In the genomic region with DNA sequence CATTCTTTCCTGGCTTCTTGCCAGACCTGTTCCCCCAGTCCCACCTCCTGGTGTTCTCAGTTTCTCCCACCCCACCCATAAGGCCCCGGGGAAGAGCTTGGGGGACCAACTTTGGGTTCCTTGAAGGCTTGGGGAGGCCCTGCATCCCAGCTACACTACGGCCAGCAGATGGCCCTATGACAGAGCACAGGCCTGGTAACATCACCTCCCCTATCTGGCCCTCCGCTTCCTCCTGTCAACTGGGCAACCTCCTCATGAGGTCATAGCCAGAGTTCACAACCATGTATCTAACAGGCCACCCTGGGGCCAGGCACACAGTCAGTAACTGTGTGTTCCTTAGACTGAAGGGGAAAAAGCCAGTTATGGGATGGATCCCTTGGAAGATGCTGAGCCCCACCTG, we compare ENCODE assay signal across 11 cellular contexts. TPM values are rescaled to one million over a fixed set of nuclear protein-coding genes. Genes with fewer than 3 reads are reported as not detected.
A peak's percentile ranks its signal among the peaks of the same experiment; 100 is the strongest.
DNase-seq lines count a peak whose midpoint lies in the region; ATAC-seq and TF ChIP-seq lines count a peak whose summit lies in the region.
"Had no signal": no experiment of that assay in that cellular context is flagged by ENCODE, and none has a peak within 500 bp of the region (broad histone marks: within the 10 kb centered on the region; RNA-seq: fewer than 3 reads in every experiment).

No MANE protein-coding gene starts in this region.

- H3K27ac Mint-ChIP-seq in WTC11, result no peak overlapping the region
- H3K27ac Mint-ChIP-seq: activated T-helper 2 cell treated with anti-CD3 and anti-CD28 coated beads, Interferon-gamma antibody, Interleukin-2, Interleukin-4, amounts not matched to agents 10 μg/mL and 5 μg/mL and 100 μg/mL, durations not matched to agents 14 hours and 24 hours and 36 hours had no signal

- DNase-seq in ELR (ENCODE audit: low read depth), result peak; percentile 58
- no peak for DNase-seq in LNCaP clone FGC (ENCODE audit: low read depth)
- DNase-seq in WTC11 (ENCODE audit: low spot score), result peak; percentile 31
- peak; percentile 15 for DNase-seq in kidney tubule cell (ENCODE audit: low spot score)
- no peak for DNase-seq in activated CD4-positive, alpha-beta T cell treated with anti-CD3 and anti-CD28 coated beads for 4 hours
- no peak for DNase-seq in NCI-H2196 treated with DMSO at 0.1 percent for 48 hours (lab: John Stamatoyannopoulos, UW; ENCODE audit: unreplicated experiment)
- DNase-seq in C1 segment of cervical spinal cord (lab: John Stamatoyannopoulos, UW), result no peak
- DNase-seq: effector CD8-positive, alpha-beta T cell; NCI-H2081 had no signal

- H3K4me3 Mint-ChIP-seq in WTC11, result no peak overlapping the region

- peak; percentile 56 for ATAC-seq in WTC11
- ATAC-seq in HG03521 (IDR thresholded peaks at IDR 0.05; ENCODE audit: unreplicated experiment), result no peak

- no peaks in the 10 kb centered on the region; the same call in 1 of the 2 replicates for H3K27me3 Mint-ChIP-seq in WTC11 (ENCODE audit: low read depth)

- H3K4me1 Mint-ChIP-seq in WTC11, result peaks cover 12% of the 10 kb centered on the region

- CTCF ChIA-PET in WTC11 (lab: Charles Lee), result interaction anchor here (0.5 to 5.1 kb wide), 16 partner anchors 8 to 85 kb away, joined by 3 to 89 read pairs (median 6); a partner anchor contains a TSS

- H3K36me3 Mint-ChIP-seq in WTC11, result no peaks in the 10 kb centered on the region

- POLR2A ChIA-PET in WTC11 (lab: Charles Lee), result interaction anchor here (0.9 kb wide), 1 partner anchor 44 kb away, joined by 4 read pairs; a partner anchor contains a TSS

- TF ChIP-seq CTCF in LNCaP clone FGC (IDR thresholded peaks at IDR 0.05; ENCODE audit: control insufficient read depth, extremely low read depth, insufficient read depth) (peak; percentile 21; the same call in 1 of the 2 replicates), WTC11 (IDR thresholded peaks at IDR 0.05) (no peak)

- no peaks in the 10 kb centered on the region for H3K9me3 Mint-ChIP-seq in WTC11
- H3K9me3 Mint-ChIP-seq: activated T-helper 2 cell treated with anti-CD3 and anti-CD28 coated beads, Interferon-gamma antibody, Interleukin-2, Interleukin-4, amounts not matched to agents 10 μg/mL and 5 μg/mL and 100 μg/mL, durations not matched to agents 14 hours and 24 hours and 36 hours had no signal

- H3K4me3 ChIP-seq in LNCaP clone FGC (ENCODE audit: low read depth, low read length), result no peak overlapping the region

TF ChIP-seq in WTC11, 78 proteins besides CTCF, POLR2A, EP300 and RAD21:
- TF ChIP-seq NFATC4 (CRISPR knock-in tag; IDR thresholded peaks at IDR 0.05), result no peak
- TF ChIP-seq SMAD3 (CRISPR knock-in tag; IDR thresholded peaks at IDR 0.05; ENCODE audit: borderline replicate concordance), result no peak
- TF ChIP-seq NR3C1 (CRISPR knock-in tag; conservative IDR thresholded peaks at IDR 0.05; ENCODE audit: low read depth), result no peak
- no peak for TF ChIP-seq ZNF396 (CRISPR knock-in tag; IDR thresholded peaks at IDR 0.05; ENCODE audit: borderline replicate concordance)
- TF ChIP-seq ZNF121 (CRISPR knock-in tag; IDR thresholded peaks at IDR 0.05), result no peak
- TF ChIP-seq, protein P1, sequence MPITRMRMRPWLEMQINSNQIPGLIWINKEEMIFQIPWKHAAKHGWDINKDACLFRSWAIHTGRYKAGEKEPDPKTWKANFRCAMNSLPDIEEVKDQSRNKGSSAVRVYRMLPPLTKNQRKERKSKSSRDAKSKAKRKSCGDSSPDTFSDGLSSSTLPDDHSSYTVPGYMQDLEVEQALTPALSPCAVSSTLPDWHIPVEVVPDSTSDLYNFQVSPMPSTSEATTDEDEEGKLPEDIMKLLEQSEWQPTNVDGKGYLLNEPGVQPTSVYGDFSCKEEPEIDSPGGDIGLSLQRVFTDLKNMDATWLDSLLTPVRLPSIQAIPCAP (CRISPR knock-in tag; IDR thresholded peaks at IDR 0.05), result no peak
- TF ChIP-seq, protein P2, sequence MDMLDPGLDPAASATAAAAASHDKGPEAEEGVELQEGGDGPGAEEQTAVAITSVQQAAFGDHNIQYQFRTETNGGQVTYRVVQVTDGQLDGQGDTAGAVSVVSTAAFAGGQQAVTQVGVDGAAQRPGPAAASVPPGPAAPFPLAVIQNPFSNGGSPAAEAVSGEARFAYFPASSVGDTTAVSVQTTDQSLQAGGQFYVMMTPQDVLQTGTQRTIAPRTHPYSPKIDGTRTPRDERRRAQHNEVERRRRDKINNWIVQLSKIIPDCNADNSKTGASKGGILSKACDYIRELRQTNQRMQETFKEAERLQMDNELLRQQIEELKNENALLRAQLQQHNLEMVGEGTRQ (CRISPR knock-in tag; IDR thresholded peaks at IDR 0.05), result no peak

RNA-seq across cellular contexts. Expression of a gene that starts 31.4 kb away (rescaled TPM):
- 2.6 to 4.5 TPM (median 3.6 TPM) in 3 replicates for total RNA-seq in WTC11 (2021)

RNA-seq across cellular contexts. Expression of a gene that starts 43.7 kb away (rescaled TPM):
- 105 to 115 TPM (median 111 TPM) in 3 replicates for total RNA-seq in WTC11 (2021)

RNA-seq across cellular contexts. Expression of a gene that starts 52.2 kb away (rescaled TPM):
- total RNA-seq in WTC11 (2021), result 40.8 to 43.1 TPM (median 41.4 TPM) in 3 replicates

Comparison
In these comparisons a context has a peak if more than half of its experiments do, and no peak if none do; other contexts are left out.
1. DNase-seq: peak in ELR (single experiment), WTC11 (single experiment) and kidney tubule cell (single experiment); none in LNCaP clone FGC (single experiment), activated CD4-positive, alpha-beta T cell treated with anti-CD3 and anti-CD28 coated beads for 4 hours (0 of 2), NCI-H2196 treated with DMSO at 0.1 percent for 48 hours (single experiment) and C1 segment of cervical spinal cord (0 of 14).